ENCODE assay signal across 8 cellular contexts in the genomic region with DNA sequence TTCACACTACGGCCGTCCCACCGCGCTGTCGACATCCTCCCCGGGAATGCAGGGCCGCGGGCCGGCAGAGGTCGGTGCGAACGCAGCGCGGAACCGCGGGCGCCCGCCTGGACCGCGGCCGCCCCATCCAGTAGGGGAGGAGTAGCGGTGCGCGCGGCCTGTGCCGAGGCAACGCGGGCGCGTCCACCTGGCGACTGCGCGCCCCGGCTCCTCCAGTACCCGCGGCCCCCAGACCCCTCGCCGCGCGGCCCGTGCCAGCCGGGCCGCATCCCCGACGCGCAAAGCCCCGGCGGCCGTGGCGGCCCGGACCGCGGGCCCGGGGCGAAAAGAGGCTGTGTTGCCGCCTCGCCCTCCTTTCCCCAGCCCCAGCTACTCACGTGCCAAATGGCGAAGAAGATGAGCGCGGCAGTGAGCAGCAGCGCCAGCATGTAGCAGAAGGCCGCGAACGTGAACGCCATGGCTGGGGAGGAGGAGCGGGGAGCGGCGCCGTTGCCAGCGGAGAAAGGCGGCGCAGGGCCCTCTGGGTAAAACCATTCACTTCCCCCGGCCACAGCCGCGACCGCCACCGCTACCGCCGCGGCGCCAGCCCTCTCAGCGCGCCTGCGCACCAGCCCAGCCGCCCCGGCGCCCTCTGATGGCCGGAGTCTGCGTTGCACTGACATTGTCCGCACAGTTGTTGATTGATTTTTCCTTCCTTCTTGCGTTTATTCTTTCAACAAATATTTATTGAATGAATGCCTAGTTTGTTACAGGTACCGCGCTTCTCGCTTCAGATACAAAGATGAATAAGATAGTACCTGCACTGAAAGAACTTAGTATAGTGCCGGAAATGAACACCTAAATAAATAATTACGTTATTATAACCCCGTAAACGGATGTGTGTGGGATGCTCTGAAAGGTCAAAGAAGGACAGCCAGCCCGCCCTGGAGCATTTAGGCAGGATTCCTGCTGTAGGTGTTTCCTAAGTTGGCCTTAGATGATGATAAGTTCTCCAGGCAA. TPM values are rescaled to one million over a fixed set of nuclear protein-coding genes. Genes with fewer than 3 reads are reported as not detected.
DNase-seq lines count a peak whose midpoint lies in the region; ATAC-seq, FAIRE-seq and TF ChIP-seq lines count a peak whose summit lies in the region.

Gene CNIH1, minus strand, starts transcription at position 505 of the 999 bp plus-strand sequence. Its CDS starts 47 bp downstream, at position 458.

- DNase-seq in BJ (ENCODE audit: low read depth): peak; percentile 45
- DNase-seq in GM19239 (ENCODE audit: insufficient read length, low spot score): peak; percentile 95
- DNase-seq in NCI-H524 (lab: John Stamatoyannopoulos, UW): peak; percentile 93 to 94
- DNase-seq in activated CD4-positive, alpha-beta T cell treated with anti-CD3 and anti-CD28 coated beads for 4 hours: peak; percentile 90 to 92
- peak; percentile 90 to 95 for DNase-seq in left colon
- DNase-seq in stimulated activated CD4-positive, alpha-beta T cell treated with anti-CD3 and anti-CD28 coated beads, Interleukin-2, amount 100 ng/mL, for 24 hours: peak; percentile 95

- FAIRE-seq in GM19239 (lab: Jason Lieb, UNC): peak; percentile 87

- TF ChIP-seq CTCF in BJ (IDR thresholded peaks at IDR 0.05; ENCODE audit: insufficient read depth, low read depth, low read length): peak; percentile 79

- POLR2A ChIA-PET in BJ (lab: Charles Lee): no interaction called here

- intact Hi-C loops in left colon (cut with DNase I, micrococcal nuclease): no loop called here

- H3K36me3 ChIP-seq in BJ (ENCODE audit: control insufficient read depth, insufficient read depth, low read length): no peaks in the 10 kb centered on the region

- ATAC-seq in HG03457 (IDR thresholded peaks at IDR 0.05; ENCODE audit: unreplicated experiment) (peak; percentile 84), left colon (peak; percentile 96)

- peak within 1 kb of the TSS; percentile 71 for H3K4me3 ChIP-seq in BJ (ENCODE audit: low read depth, low read length)

- peak within 1 kb of the TSS; percentile 87 for H3K27ac ChIP-seq in cingulate gyrus (ENCODE audit: low read depth, low read length)

- H3K27me3 ChIP-seq in BJ (ENCODE audit: control insufficient read depth, insufficient read depth, low read length): no peaks in the 10 kb centered on the region

- CTCF ChIA-PET in BJ (lab: Yijun Ruan, JAX): interaction anchor here (0.7 to 1.4 kb wide), 5 partner anchors 8 to 93 kb away, joined by 3 to 6 read pairs (median 4); no protein-coding TSS in a partner anchor

RNA-seq across cellular contexts. Expression of gene CNIH1, which starts in this region (rescaled TPM):
- polyA plus RNA-seq in BJ (2011; rRNA removed): 313 and 396 TPM in 2 replicates
- polyA minus RNA-seq in BJ (2011; rRNA and poly(A)+ RNA removed): 326 and 553 TPM in 2 replicates
- 100 to 1,000 TPM; 103 to 105 TPM for total RNA-seq in left colon

Comparison
In these comparisons a context has a peak if more than half of its experiments do, and no peak if none do; other contexts are left out.
1. Peak in every context shown above with its lines: DNase-seq, ATAC-seq, H3K4me3 ChIP-seq and H3K27ac ChIP-seq.
2. DNase-seq: peak in every context shown above with its lines; median percentile 95 in GM19239; 95 in stimulated activated CD4-positive, alpha-beta T cell treated with anti-CD3 and anti-CD28 coated beads, Interleukin-2, amount 100 ng/mL, for 24 hours; 94 in NCI-H524; 92 in left colon; 91 in activated CD4-positive, alpha-beta T cell treated with anti-CD3 and anti-CD28 coated beads for 4 hours; 45 in BJ.